ENCODE assay signal across 1 cellular context in the genomic region with DNA sequence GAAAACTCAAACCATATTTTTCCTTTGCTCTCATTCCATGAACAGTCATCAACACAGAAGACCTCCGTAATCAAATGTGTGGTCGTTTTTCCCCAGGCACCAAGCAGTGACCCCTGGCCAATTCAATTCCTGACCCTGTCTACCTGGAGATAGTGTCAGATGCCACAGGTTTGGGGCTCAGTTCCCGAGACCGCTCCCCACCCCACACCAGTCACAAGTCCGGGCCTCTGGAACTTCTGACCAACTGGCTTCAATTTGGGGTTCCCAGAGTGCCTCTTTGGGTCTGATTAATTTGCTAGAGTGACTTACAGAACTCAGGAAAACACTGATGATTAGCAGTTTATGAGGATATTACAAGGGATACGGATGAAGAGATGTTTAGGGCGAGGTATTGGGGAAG.
TF ChIP-seq lines count a peak whose summit lies in the region.

No MANE protein-coding gene starts in this region.

TF ChIP-seq in SK-N-SH, 30 proteins besides CTCF, POLR2A, EP300 and RAD21 (continued from another document):
- TF ChIP-seq, protein P1, sequence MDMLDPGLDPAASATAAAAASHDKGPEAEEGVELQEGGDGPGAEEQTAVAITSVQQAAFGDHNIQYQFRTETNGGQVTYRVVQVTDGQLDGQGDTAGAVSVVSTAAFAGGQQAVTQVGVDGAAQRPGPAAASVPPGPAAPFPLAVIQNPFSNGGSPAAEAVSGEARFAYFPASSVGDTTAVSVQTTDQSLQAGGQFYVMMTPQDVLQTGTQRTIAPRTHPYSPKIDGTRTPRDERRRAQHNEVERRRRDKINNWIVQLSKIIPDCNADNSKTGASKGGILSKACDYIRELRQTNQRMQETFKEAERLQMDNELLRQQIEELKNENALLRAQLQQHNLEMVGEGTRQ (IDR thresholded peaks at IDR 0.05; ENCODE audit: borderline replicate concordance, low read depth, low read length), result no peak
- no peak for TF ChIP-seq POLR2AphosphoS5 (IDR thresholded peaks at IDR 0.05; ENCODE audit: low read depth, low read length)
- TF ChIP-seq, protein P2, sequence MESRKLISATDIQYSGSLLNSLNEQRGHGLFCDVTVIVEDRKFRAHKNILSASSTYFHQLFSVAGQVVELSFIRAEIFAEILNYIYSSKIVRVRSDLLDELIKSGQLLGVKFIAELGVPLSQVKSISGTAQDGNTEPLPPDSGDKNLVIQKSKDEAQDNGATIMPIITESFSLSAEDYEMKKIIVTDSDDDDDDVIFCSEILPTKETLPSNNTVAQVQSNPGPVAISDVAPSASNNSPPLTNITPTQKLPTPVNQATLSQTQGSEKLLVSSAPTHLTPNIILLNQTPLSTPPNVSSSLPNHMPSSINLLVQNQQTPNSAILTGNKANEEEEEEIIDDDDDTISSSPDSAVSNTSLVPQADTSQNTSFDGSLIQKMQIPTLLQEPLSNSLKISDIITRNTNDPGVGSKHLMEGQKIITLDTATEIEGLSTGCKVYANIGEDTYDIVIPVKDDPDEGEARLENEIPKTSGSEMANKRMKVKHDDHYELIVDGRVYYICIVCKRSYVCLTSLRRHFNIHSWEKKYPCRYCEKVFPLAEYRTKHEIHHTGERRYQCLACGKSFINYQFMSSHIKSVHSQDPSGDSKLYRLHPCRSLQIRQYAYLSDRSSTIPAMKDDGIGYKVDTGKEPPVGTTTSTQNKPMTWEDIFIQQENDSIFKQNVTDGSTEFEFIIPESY (IDR thresholded peaks at IDR 0.05; ENCODE audit: borderline replicate concordance, low read depth), result no peak
- no peak for TF ChIP-seq YY1 (IDR thresholded peaks at IDR 0.05; ENCODE audit: low read depth)
- no peak for TF ChIP-seq FOXM1 (IDR thresholded peaks at IDR 0.05; ENCODE audit: low read depth)
- no peak for TF ChIP-seq RCOR1 (IDR thresholded peaks at IDR 0.05; ENCODE audit: low read length)
